8 cellular contexts compared by ENCODE assay signal in the genomic region with DNA sequence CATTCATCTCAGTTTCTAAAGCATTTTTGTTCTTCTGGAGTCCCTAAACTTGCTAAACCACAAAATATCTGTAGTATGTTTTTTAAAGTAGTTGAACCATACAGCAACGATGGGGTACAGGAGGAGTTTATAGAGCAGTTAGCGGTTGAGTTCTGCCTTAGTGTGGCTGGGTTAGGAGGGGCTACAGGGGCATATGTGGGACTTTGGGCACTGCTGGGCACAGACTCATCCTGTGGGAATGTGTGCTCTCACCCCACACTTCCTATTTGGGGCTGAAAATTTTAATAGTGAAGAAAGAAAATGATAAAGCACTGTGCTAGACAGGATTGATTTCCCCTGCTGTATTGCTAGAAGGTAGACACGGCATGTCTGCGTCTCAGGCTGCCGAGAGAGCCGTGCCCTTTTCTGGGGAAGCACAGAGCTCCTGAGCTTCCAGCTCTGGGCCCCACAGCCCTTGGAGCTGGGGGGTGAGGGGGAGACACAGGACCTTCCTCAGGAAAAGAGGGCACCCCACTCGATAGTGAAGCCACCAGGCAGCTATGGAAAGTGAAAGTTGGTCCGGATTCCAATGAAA.
DNase-seq lines count a peak whose midpoint lies in the region; ATAC-seq and TF ChIP-seq lines count a peak whose summit lies in the region.

No MANE protein-coding gene starts in this region.

- DNase-seq in T-helper 1 cell (no peak), RPMI7951 (ENCODE audit: low read depth) (peak; percentile 89), epithelial cell of esophagus (ENCODE audit: low read depth) (no peak), osteocyte (ENCODE audit: extremely low spot score, unreplicated experiment) (no peak), DMS153 (lab: John Stamatoyannopoulos, UW) (no peak)
- no peak for DNase-seq in stimulated activated CD4-positive, alpha-beta T cell treated with anti-CD3 and anti-CD28 coated beads, Interleukin-1b, Interleukin-23, amount 100 ng/mL, for 48 hours

- H3K4me3 Mint-ChIP-seq in T-helper 1 cell treated with Interleukin-12 subunit alpha and Interleukin-12 subunit beta and Interleukin-4 antibody, amounts not matched to agents 30 μg/mL and 1 μg/mL, for 36 hours = peak overlapping the region; percentile 75
- H3K4me3 Mint-ChIP-seq in osteocyte (ENCODE audit: unreplicated experiment) = peak overlapping the region; percentile 78

- H3K27me3 Mint-ChIP-seq in T-helper 1 cell treated with Interleukin-12 subunit alpha and Interleukin-12 subunit beta and Interleukin-4 antibody, amounts not matched to agents 30 μg/mL and 1 μg/mL, for 36 hours (ENCODE audit: low read depth) = peaks cover 10% of the 10 kb centered on the region
- H3K27me3 Mint-ChIP-seq in osteocyte (ENCODE audit: unreplicated experiment) = no peaks in the 10 kb centered on the region

- H3K9me3 Mint-ChIP-seq in T-helper 1 cell treated with Interleukin-12 subunit alpha and Interleukin-12 subunit beta and Interleukin-4 antibody, amounts not matched to agents 30 μg/mL and 1 μg/mL, for 36 hours = no peaks in the 10 kb centered on the region
- H3K9me3 Mint-ChIP-seq in osteocyte (ENCODE audit: unreplicated experiment) = no peaks in the 10 kb centered on the region

- peak overlapping the region; percentile 67 for H3K4me3 ChIP-seq in epithelial cell of esophagus (ENCODE audit: low read length)

- H3K36me3 Mint-ChIP-seq in T-helper 1 cell treated with Interleukin-12 subunit alpha and Interleukin-12 subunit beta and Interleukin-4 antibody, amounts not matched to agents 30 μg/mL and 1 μg/mL, for 36 hours (ENCODE audit: low read depth) = peaks cover 4% of the 10 kb centered on the region
- peaks cover 10% of the 10 kb centered on the region for H3K36me3 Mint-ChIP-seq in osteocyte (ENCODE audit: unreplicated experiment)

- TF ChIP-seq CTCF in epithelial cell of esophagus (IDR thresholded peaks at IDR 0.05; ENCODE audit: insufficient read depth, low read depth, low read length, missing control alignments) (no peak), osteocyte (IDR thresholded peaks at IDR 0.05) (no peak)

- H3K4me1 Mint-ChIP-seq in T-helper 1 cell treated with Interleukin-12 subunit alpha and Interleukin-12 subunit beta and Interleukin-4 antibody, amounts not matched to agents 30 μg/mL and 1 μg/mL, for 36 hours (ENCODE audit: low read depth) = peaks cover 19% of the 10 kb centered on the region
- H3K4me1 Mint-ChIP-seq in osteocyte (ENCODE audit: unreplicated experiment) = peaks cover 33% of the 10 kb centered on the region

- no peak for ATAC-seq in GM21737 (IDR thresholded peaks at IDR 0.05; ENCODE audit: unreplicated experiment)

- peak overlapping the region; percentile 83 for H3K27ac Mint-ChIP-seq in T-helper 1 cell treated with Interleukin-12 subunit alpha and Interleukin-12 subunit beta and Interleukin-4 antibody, amounts not matched to agents 30 μg/mL and 1 μg/mL, for 36 hours
- H3K27ac Mint-ChIP-seq in osteocyte (ENCODE audit: unreplicated experiment) = peak overlapping the region; percentile 97
